ENCODE assay signal across 7 cellular contexts in genomic region chr12:124914392-124915248, GRCh38. TPM values are rescaled to one million over a fixed set of nuclear protein-coding genes. Genes with fewer than 3 reads are reported as not detected.
A peak's percentile ranks its signal among the peaks of the same experiment; 100 is the strongest.
DNase-seq lines count a peak whose midpoint lies in the region; ATAC-seq, FAIRE-seq and TF ChIP-seq lines count a peak whose summit lies in the region.

Gene UBC (minus strand): TSS chr12:124914650. CDS start chr12:124913771, 879 bp downstream.

- no peak within 1 kb of the TSS for H2BK15ac ChIP-seq in H1 (ENCODE audit: low read length)

- peak within 1 kb of the TSS; percentile 100 for H3K27ac ChIP-seq in H1 (ENCODE audit: low read depth, low read length)

- no peaks in the 10 kb centered on the region for H3K27me3 ChIP-seq in H1 (replicated peaks in 1 of 4; ENCODE audit: control insufficient read depth in 3 of 4, extremely low read depth in 1 of 4, insufficient read depth in 3 of 4, low read length in 3 of 4)

- H2BK20ac ChIP-seq in H1 (ENCODE audit: low read length), result peak within 1 kb of the TSS; percentile 98; the same call in 1 of the 2 replicates

- peak within 1 kb of the TSS; percentile 81 to 82 for H3K4me2 ChIP-seq in H1 (ENCODE audit: insufficient read depth in 1 of 2, low read depth in 2 of 2, low read length in 2 of 2)

- peak within 1 kb of the TSS; percentile 97 for H4K91ac ChIP-seq in H1 (replicated peaks; ENCODE audit: insufficient read length, low read length)

- H2BK120ac ChIP-seq in H1 (replicated peaks; ENCODE audit: low read depth, low read length), result peak within 1 kb of the TSS; percentile 81

- no peaks in the 10 kb centered on the region for H3K79me1 ChIP-seq in H1 (ENCODE audit: low read depth, low read length)

- peak within 1 kb of the TSS; percentile 100 for H2BK5ac ChIP-seq in H1 (ENCODE audit: low read depth, low read length)

- peak within 1 kb of the TSS; percentile 96 to 99 (median 98) for H3K9ac ChIP-seq in H1 (replicated peaks in 1 of 4; ENCODE audit: extremely low read depth in 1 of 4, low read depth in 3 of 4, low read length in 3 of 4)

- H3K4me3 ChIP-seq in H1 (ENCODE audit: extremely low read depth in 1 of 4, insufficient read depth in 2 of 4, low read depth in 3 of 4, low read length in 4 of 4), result peak within 1 kb of the TSS; percentile 74 to 100 (median 99)

- peak within 1 kb of the TSS; percentile 98 for H3K56ac ChIP-seq in H1 (replicated peaks; ENCODE audit: insufficient read length, low read depth, low read length)

- ATAC-seq in HG03565 (IDR thresholded peaks at IDR 0.05; ENCODE audit: unreplicated experiment), result peak; percentile 25

- H4K20me1 ChIP-seq in H1 (replicated peaks in 1 of 2; ENCODE audit: control insufficient read depth in 1 of 2, insufficient read depth in 2 of 2, low read length in 2 of 2), result peaks cover 16 to 19% of the 10 kb centered on the region in 2 experiments

- peak within 1 kb of the TSS; percentile 100 for H2BK12ac ChIP-seq in H1 (ENCODE audit: low read depth, low read length)

- no peaks in the 10 kb centered on the region for H3K27me3 Mint-ChIP-seq in mesothelial cell of epicardium (ENCODE audit: low read depth)

- peaks cover 78% of the 10 kb centered on the region for H3K4me1 Mint-ChIP-seq in mesothelial cell of epicardium

- POLR2A ChIA-PET in H1 (lab: Charles Lee; ENCODE audit: partially characterized antibody), result interaction anchor here (0.6 to 11.9 kb wide), 24 partner anchors 9 to 351 kb away, joined by 3 to 250 read pairs (median 4); partner anchors contain the start of gene SCARB1

- peak within 1 kb of the TSS; percentile 95 for H4K5ac ChIP-seq in H1 (ENCODE audit: insufficient read length, low read depth, low read length)

- DNase-seq in GM19238 (ENCODE audit: insufficient read length, low spot score), result peak; percentile 50
- DNase-seq in activated CD4-positive, alpha-beta T cell treated with anti-CD3 and anti-CD28 coated beads, Interleukin-2, amount 50 U/mL, for 48 hours, result peak; percentile 89 to 91
- DNase-seq in H1 (ENCODE audit: low read depth in 1 of 2, low spot score in 2 of 2), result peak in 1 of 2 experiments; percentile 92
- peak; percentile 80 to 93 for DNase-seq in mesothelial cell of epicardium (ENCODE audit: low spot score in 2 of 2, unreplicated experiment in 2 of 2)
- DNase-seq in stimulated activated CD8-positive, alpha-beta memory T cell treated with anti-CD3 and anti-CD28 coated beads, Interleukin-2, amount 100 ng/mL, for 1 hour (ENCODE audit: low read depth in 2 of 2), result peak; percentile 84 to 85
- DNase-seq in DMS53 treated with DMSO at 0.1 percent for 48 hours (lab: John Stamatoyannopoulos, UW; ENCODE audit: unreplicated experiment), result no peak

- peak; percentile 10 to 77; a peak in 2 of 3 replicates for TF ChIP-seq EP300 in H1 (IDR thresholded peaks at IDR 0.05; ENCODE audit: borderline replicate concordance in 1 of 2, low read depth in 2 of 2, low read length in 2 of 2)

- no peaks in the 10 kb centered on the region for H3K9me3 ChIP-seq in H1 (ENCODE audit: insufficient read depth in 2 of 2, low read depth in 1 of 2, low read length in 1 of 2)

- peaks cover 8 to 30% of the 10 kb centered on the region in 2 experiments for H3K79me2 ChIP-seq in H1 (ENCODE audit: control insufficient read depth in 1 of 2, insufficient read depth in 2 of 2, low read length in 2 of 2)

- no peaks in the 10 kb centered on the region for H3K9me3 Mint-ChIP-seq in mesothelial cell of epicardium

- H2AFZ ChIP-seq in H1 (ENCODE audit: low read length), result peak within 1 kb of the TSS; percentile 99

- H3K4me3 Mint-ChIP-seq in mesothelial cell of epicardium, result peak within 1 kb of the TSS; percentile 99

- H3K14ac ChIP-seq in H1 (ENCODE audit: insufficient read length), result no peak within 1 kb of the TSS

- H3K23me2 ChIP-seq in H1 (ENCODE audit: low read depth, low read length), result peaks cover 9% of the 10 kb centered on the region

- CTCF ChIA-PET in H1 (lab: Charles Lee; ENCODE audit: partially characterized antibody), result interaction anchor here (0.6 to 2.9 kb wide), 6 partner anchors 8 to 1713 kb away, joined by 3 to 11 read pairs (median 4); no protein-coding TSS in a partner anchor

- WGBS in H1 (ENCODE audit: extremely low coverage in 1 of 2, insufficient coverage in 1 of 2, insufficient read length in 1 of 2, insufficient replicate concordance in 2 of 2, low coverage in 1 of 2, low lambda C conversion rate in 2 of 2, missing lambda C conversion rate in 1 of 2), 2 experiments, result 1% methylated on average over 59 of the region's 85 CpGs; no CpG with 5 or more reads in 1 of the 2 experiments

- H3K36me3 ChIP-seq in H1 (ENCODE audit: control insufficient read depth in 2 of 4, insufficient read depth in 4 of 4, low read length in 3 of 4), result peaks cover 12 to 28% (median 23%) of the 10 kb centered on the region in 4 experiments; a peak in 7 of 8 replicates

- TF ChIP-seq CTCF in H1 (IDR thresholded peaks at IDR 0.05; ENCODE audit: control extremely low read depth in 1 of 3, insufficient read depth in 1 of 3, low read depth in 1 of 3, low read length in 3 of 3), result 0 out of 4 replicates have a peak, but pooled peaks of 1 of the 3 experiments have one; percentile 9
- no peak for TF ChIP-seq CTCF in mesothelial cell of epicardium (IDR thresholded peaks at IDR 0.05; ENCODE audit: unreplicated experiment)

- peak within 1 kb of the TSS; percentile 98 for H4K8ac ChIP-seq in H1 (ENCODE audit: extremely low read depth, insufficient read depth, low read length)

- no peak within 1 kb of the TSS for H3K23ac ChIP-seq in H1 (ENCODE audit: insufficient read length)

- H2AK5ac ChIP-seq in H1 (ENCODE audit: low read depth, low read length), result no peak within 1 kb of the TSS; the same call in 1 of the 2 replicates

- peaks cover 6 to 20% (median 15%) of the 10 kb centered on the region in 4 experiments; a peak in 6 of 7 replicates for H3K4me1 ChIP-seq in H1 (replicated peaks in 1 of 4; ENCODE audit: control insufficient read depth in 3 of 4, insufficient read depth in 4 of 4, low read length in 3 of 4)

- peak; percentile 99 to 100 for TF ChIP-seq POLR2A in H1 (IDR thresholded peaks at IDR 0.05; ENCODE audit: control extremely low read depth in 1 of 2, low read depth in 2 of 2, low read length in 2 of 2)

- peak within 1 kb of the TSS; percentile 100 for H3K18ac ChIP-seq in H1 (ENCODE audit: extremely low read depth, low read length)

- 0 out of 4 replicates have a peak, but pooled peaks of 1 of the 2 experiments have one; percentile 3 for TF ChIP-seq RAD21 in H1 (IDR thresholded peaks at IDR 0.05 in 1 of 2, conservative IDR thresholded peaks at IDR 0.05 in 1 of 2; ENCODE audit: low read depth in 2 of 2, low read length in 2 of 2)

- FAIRE-seq in H1 (lab: Jason Lieb, UNC), result no peak

- H3K27ac Mint-ChIP-seq in mesothelial cell of epicardium, result peak within 1 kb of the TSS; percentile 100

- H3K4ac ChIP-seq in H1 (replicated peaks; ENCODE audit: insufficient read length, low read depth, low read length), result peak within 1 kb of the TSS; percentile 71

- H3K36me3 Mint-ChIP-seq in mesothelial cell of epicardium, result peaks cover 32% of the 10 kb centered on the region

TF ChIP-seq in H1, 55 proteins besides CTCF, POLR2A, EP300 and RAD21 (continues in another document):
- peak; percentile 99 for TF ChIP-seq POLR2AphosphoS5 (IDR thresholded peaks at IDR 0.05; ENCODE audit: low read depth, low read length)
- peak; percentile 99 for TF ChIP-seq ASH2L (IDR thresholded peaks at IDR 0.05; ENCODE audit: low read length)
- no peak; the same call in 1 of the 2 replicates for TF ChIP-seq BRCA1 (IDR thresholded peaks at IDR 0.05; ENCODE audit: low read depth, low read length)
- peak; percentile 92 for TF ChIP-seq CREB1 (IDR thresholded peaks at IDR 0.05)
- TF ChIP-seq POU5F1 (IDR thresholded peaks at IDR 0.05; ENCODE audit: low read depth, low read length), result peak; percentile 8; the same call in 1 of the 2 replicates
- TF ChIP-seq SIN3A (conservative IDR thresholded peaks at IDR 0.05 in 1 of 2, IDR thresholded peaks at IDR 0.05 in 1 of 2; ENCODE audit: low read depth in 1 of 2, low read length in 2 of 2), result peak in 1 of 2 experiments; percentile 91; a peak in 1 of 4 replicates
- peak; percentile 86 for TF ChIP-seq YY1 (IDR thresholded peaks at IDR 0.05; ENCODE audit: low read depth, low read length)
- TF ChIP-seq, protein P1, sequence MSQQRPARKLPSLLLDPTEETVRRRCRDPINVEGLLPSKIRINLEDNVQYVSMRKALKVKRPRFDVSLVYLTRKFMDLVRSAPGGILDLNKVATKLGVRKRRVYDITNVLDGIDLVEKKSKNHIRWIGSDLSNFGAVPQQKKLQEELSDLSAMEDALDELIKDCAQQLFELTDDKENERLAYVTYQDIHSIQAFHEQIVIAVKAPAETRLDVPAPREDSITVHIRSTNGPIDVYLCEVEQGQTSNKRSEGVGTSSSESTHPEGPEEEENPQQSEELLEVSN (IDR thresholded peaks at IDR 0.05), result no peak
- no peak for TF ChIP-seq CEBPB (IDR thresholded peaks at IDR 0.05; ENCODE audit: low read depth, low read length)
- TF ChIP-seq EZH2 (IDR thresholded peaks at IDR 0.05; ENCODE audit: low read depth, low read length, severe bottlenecking), result no peak
- peak; percentile 45 for TF ChIP-seq SIRT6 (IDR thresholded peaks at IDR 0.05; ENCODE audit: low read length)
- peak; percentile 97 for TF ChIP-seq TAF7 (optimal IDR thresholded peaks at IDR 0.05; ENCODE audit: borderline replicate concordance, low read depth, low read length)
- peak; percentile 67; the same call in 1 of the 2 replicates for TF ChIP-seq GABPA (IDR thresholded peaks at IDR 0.05; ENCODE audit: borderline replicate concordance, insufficient read depth, low read length)
- peak; percentile 65 for TF ChIP-seq KDM5A (IDR thresholded peaks at IDR 0.05; ENCODE audit: low read length)

RNA-seq across cellular contexts. Expression of gene UBC, which starts in this region (rescaled TPM):
- 559 and 571 TPM in 2 replicates for total RNA-seq in H1 (2021; fragmentation: NEBNext Ultra II Directional; extraction: Animal tissue kit (Norgen Biotek cat#: 25700))
- 366 and 749 TPM in 2 replicates for polyA plus RNA-seq in H1 (2011; rRNA removed)
- polyA plus RNA-seq in H1 (2011; cell fraction: cytosol; rRNA removed), result 933 TPM
- polyA plus RNA-seq in H1 (2011; cell fraction: nucleus; rRNA removed), result 730 TPM
- polyA plus RNA-seq in H1 (2012, experiment 1 of 2), result 760 to 816 TPM (median 784 TPM) in 4 replicates
- polyA plus RNA-seq in H1 (2012, experiment 2 of 2), result 361 TPM
- polyA plus RNA-seq in H1 (2013, experiment 1 of 2), result 525 TPM
- 524 TPM for polyA plus RNA-seq in H1 (2013, experiment 2 of 2)
- 622 and 655 TPM in 2 replicates for polyA minus RNA-seq in H1 (2011; rRNA and poly(A)+ RNA removed)
- 263 TPM for polyA minus RNA-seq in H1 (2011; cell fraction: cytosol; rRNA and poly(A)+ RNA removed)
- 233 TPM for polyA minus RNA-seq in H1 (2011; cell fraction: nucleus; rRNA and poly(A)+ RNA removed)
- total RNA-seq in mesothelial cell of epicardium, result 718 to 741 TPM (median 720 TPM) in 3 replicates
